In genomic region chr9:124366476-124367220, GRCh38 we compare ENCODE assay signal across 18 cellular contexts. TPM values are rescaled to one million over a fixed set of nuclear protein-coding genes. Genes with fewer than 3 reads are reported as not detected.
DNase-seq lines count a peak whose midpoint lies in the region; ATAC-seq, FAIRE-seq and TF ChIP-seq lines count a peak whose summit lies in the region.
"Had no signal": no experiment of that assay in that cellular context is flagged by ENCODE, and none has a peak within 500 bp of the region (broad histone marks: within the 10 kb centered on the region; RNA-seq: fewer than 3 reads in every experiment).

No MANE protein-coding gene starts in this region.

- no peak for TF ChIP-seq CTCF in HEK293 (tag by site-specific recombination; IDR thresholded peaks at IDR 0.05)
- no peak for TF ChIP-seq CTCF in K562 (IDR thresholded peaks at IDR 0.05 in 2 of 3, conservative IDR thresholded peaks at IDR 0.05 in 1 of 3; ENCODE audit: insufficient read depth in 2 of 3, low read depth in 1 of 3, low read length in 3 of 3)

- no peak for ATAC-seq in CD4-positive, CD25-positive, alpha-beta regulatory T cell (ENCODE audit: low read depth in 2 of 2)
- ATAC-seq in K562 (peak; percentile 32; the same call in 2 of the 3 replicates), GM21723 (IDR thresholded peaks at IDR 0.05; ENCODE audit: unreplicated experiment) (no peak), HG03039 (IDR thresholded peaks at IDR 0.05; ENCODE audit: unreplicated experiment) (no peak)
- ATAC-seq: activated T-cell treated with anti-CD3 and anti-CD28 coated beads, Interleukin-2, amount 50 U/mL, for 72 hours; GM12878 had no signal

- no peak overlapping the region for H3K4ac ChIP-seq in mesenchymal stem cell (ENCODE audit: low read depth in 1 of 2, low read length in 2 of 2)

- no peak overlapping the region for H4K8ac ChIP-seq in mesenchymal stem cell (ENCODE audit: low read length)

- no peak for TF ChIP-seq RAD21 in K562 (CRISPR knock-in tag; conservative IDR thresholded peaks at IDR 0.05 in 1 of 2, IDR thresholded peaks at IDR 0.05 in 1 of 2)

- TF ChIP-seq EP300 in K562 (IDR thresholded peaks at IDR 0.05; ENCODE audit: low read length): no peak

- 65% methylated on average over 10 of the region's 10 CpGs for WGBS in K562 (ENCODE audit: insufficient coverage, low coverage, missing lambda C conversion rate)
- 95% methylated on average over 8 of the region's 10 CpGs for WGBS in mesenchymal stem cell

- no peak overlapping the region for H3K14ac ChIP-seq in mesenchymal stem cell (ENCODE audit: low read length in 2 of 2)

- TF ChIP-seq POLR2A in K562 (conservative IDR thresholded peaks at IDR 0.05) (no peak), H54 (IDR thresholded peaks at IDR 0.05; ENCODE audit: low read depth, low read length) (no peak)

- no peak overlapping the region for H2BK120ac ChIP-seq in mesenchymal stem cell (ENCODE audit: low read depth, low read length)

- peaks cover 32% of the 10 kb centered on the region for H4K20me1 ChIP-seq in K562 (replicated peaks; ENCODE audit: control insufficient read depth, insufficient read depth, low read length)

- POLR2A ChIA-PET in HEK293 (lab: Yijun Ruan, JAX): no interaction called here
- POLR2A ChIA-PET in K562 (lab: Yijun Ruan, JAX): interaction anchor here (0.7 kb wide), 1 partner anchor 161 kb away, joined by 3 read pairs; no protein-coding TSS in a partner anchor

- intact Hi-C loops in K562 (cut with micrococcal nuclease): no loop called here

- no peak overlapping the region for H2BK5ac ChIP-seq in mesenchymal stem cell (ENCODE audit: low read depth, low read length, poor library complexity, severe bottlenecking)

- BruUV-seq in K562 (replicated peaks; lab: Mats Ljungman, UMichigan): no TSS peak

- DNase-seq in CD4-positive, CD25-positive, alpha-beta regulatory T cell: no peak
- DNase-seq in K562 (ENCODE audit: extremely low read depth in 1 of 4, low spot score in 3 of 4) (peak in 1 of 4 experiments; percentile 43), mesenchymal stem cell (peak; percentile 37), H54 (ENCODE audit: insufficient read length, low spot score) (no peak)
- no peak for DNase-seq in activated effector memory CD4-positive, alpha-beta T cell treated with Interleukin-2 at 50 U/mL for 16 hours
- DNase-seq: activated T-cell treated with anti-CD3 and anti-CD28 coated beads, Interleukin-2, amount 50 U/mL, for 72 hours; DND-41; foreskin melanocyte; NCI-H187 treated with DMSO at 0.1 percent for 48 hours; NCI-H526 treated with DMSO at 0.1 percent for 48 hours; nucleus accumbens had no signal

- H3K9me1 ChIP-seq in K562 (ENCODE audit: control insufficient read depth, insufficient read depth, low read length): peaks cover 4% of the 10 kb centered on the region

- H3K9me3 ChIP-seq in CD4-positive, CD25-positive, alpha-beta regulatory T cell (ENCODE audit: control insufficient read depth in 2 of 2, low read length in 2 of 2): no peaks in the 10 kb centered on the region
- no peaks in the 10 kb centered on the region for H3K9me3 ChIP-seq in HEK293 (ENCODE audit: control insufficient read depth, insufficient read depth, low read depth, low read length)
- H3K9me3 ChIP-seq in K562 (replicated peaks; ENCODE audit: control insufficient read depth, insufficient read depth, low read depth, low read length): no peaks in the 10 kb centered on the region
- H3K9me3 ChIP-seq in mesenchymal stem cell (ENCODE audit: control insufficient read depth, low read length): no peaks in the 10 kb centered on the region
- H3K9me3 ChIP-seq: BLaER1 had no signal

- H3K4me2 ChIP-seq in K562 (ENCODE audit: insufficient read depth, low read length) (no peak overlapping the region), mesenchymal stem cell (ENCODE audit: low read length, poor library complexity, severe bottlenecking) (no peak overlapping the region)
- H3K4me2 ChIP-seq: BLaER1 had no signal

- H3K4me3 Mint-ChIP-seq in CD4-positive, CD25-positive, alpha-beta regulatory T cell: no peak overlapping the region
- H3K4me3 Mint-ChIP-seq: activated T-cell treated with anti-CD3 and anti-CD28 coated beads, Interleukin-2, amount 50 U/mL, for 72 hours had no signal

- FAIRE-seq in K562 (lab: Jason Lieb, UNC) (peak; percentile 26), H54 (lab: Jason Lieb, UNC) (no peak)
- FAIRE-seq: GM12878, RCC 7860 had no signal

- H3K18ac ChIP-seq in mesenchymal stem cell (ENCODE audit: low read depth in 1 of 2, low read length in 2 of 2): no peak overlapping the region

- peak overlapping the region; percentile 2 to 72 (median 16) for H3K27ac Mint-ChIP-seq in CD4-positive, CD25-positive, alpha-beta regulatory T cell
- H3K27ac Mint-ChIP-seq: activated T-cell treated with anti-CD3 and anti-CD28 coated beads, Interleukin-2, amount 50 U/mL, for 72 hours had no signal

- no peak overlapping the region for H3K27ac ChIP-seq in CD4-positive, CD25-positive, alpha-beta regulatory T cell (ENCODE audit: insufficient read depth, low read length, poor library complexity, severe bottlenecking)
- H3K27ac ChIP-seq in HEK293 (ENCODE audit: extremely low read depth, low read depth, low read length) (no peak overlapping the region), K562 (ENCODE audit: extremely low read depth, low read depth, low read length) (no peak overlapping the region; the same call in 2 of the 3 replicates), mesenchymal stem cell (ENCODE audit: low read length, poor library complexity, severe bottlenecking) (no peak overlapping the region)
- H3K27ac ChIP-seq: BLaER1, skin epidermis had no signal

- H3K36me3 Mint-ChIP-seq in CD4-positive, CD25-positive, alpha-beta regulatory T cell: peaks cover 23% of the 10 kb centered on the region

- H3K9me3 Mint-ChIP-seq in CD4-positive, CD25-positive, alpha-beta regulatory T cell: no peaks in the 10 kb centered on the region
- H3K9me3 Mint-ChIP-seq: activated T-cell treated with anti-CD3 and anti-CD28 coated beads, Interleukin-2, amount 50 U/mL, for 72 hours had no signal

- in situ Hi-C loops in K562 (cut with MboI): no loop called here

- H4K91ac ChIP-seq in mesenchymal stem cell (ENCODE audit: low read length): no peak overlapping the region

- no peak overlapping the region for H2BK15ac ChIP-seq in mesenchymal stem cell (ENCODE audit: low read depth, poor library complexity, severe bottlenecking)

- CTCF ChIA-PET in HEK293 (lab: Yijun Ruan, JAX) (interaction anchor here (0.8 to 1.0 kb wide), 2 partner anchors 9 to 21 kb away, joined by 3 read pairs; no protein-coding TSS in a partner anchor), K562 (lab: Yijun Ruan, JAX; ENCODE audit: low intra/inter-chr PET ratio) (no interaction called here)

- no peaks in the 10 kb centered on the region for H3K27me3 ChIP-seq in CD4-positive, CD25-positive, alpha-beta regulatory T cell (ENCODE audit: control insufficient read depth, insufficient read depth, low read length)
- H3K27me3 ChIP-seq in K562 (ENCODE audit: control insufficient read depth in 2 of 2, insufficient read depth in 2 of 2, low read length in 2 of 2) (no peaks in the 10 kb centered on the region), mesenchymal stem cell (ENCODE audit: control insufficient read depth in 1 of 2, insufficient read depth in 1 of 2, low read length in 2 of 2) (no peaks in the 10 kb centered on the region)
- H3K27me3 ChIP-seq: BLaER1 had no signal

- H3K4me1 Mint-ChIP-seq in CD4-positive, CD25-positive, alpha-beta regulatory T cell: peaks cover 25 to 60% (median 35%) of the 10 kb centered on the region in 4 donors

- no peak overlapping the region for H2BK12ac ChIP-seq in mesenchymal stem cell (ENCODE audit: low read length in 2 of 2)

- H2AK5ac ChIP-seq in mesenchymal stem cell (ENCODE audit: low read length, severe bottlenecking): no peak overlapping the region

- H3K23ac ChIP-seq in mesenchymal stem cell (ENCODE audit: low read length in 2 of 2): no peak overlapping the region

- peaks cover 31% of the 10 kb centered on the region for H3K79me1 ChIP-seq in mesenchymal stem cell (replicated peaks; ENCODE audit: low read length, poor library complexity, severe bottlenecking)

- H3K36me3 ChIP-seq in CD4-positive, CD25-positive, alpha-beta regulatory T cell (ENCODE audit: control insufficient read depth, insufficient read depth, low read length): peaks cover 4% of the 10 kb centered on the region
- H3K36me3 ChIP-seq in HEK293 (ENCODE audit: control insufficient read depth in 2 of 2, insufficient read depth in 1 of 2, low read length in 2 of 2): peaks cover 0 to 3% of the 10 kb centered on the region in 2 experiments; a peak in 1 of 3 replicates
- peaks cover 42% of the 10 kb centered on the region; the same call in 2 of the 3 replicates for H3K36me3 ChIP-seq in K562 (ENCODE audit: control insufficient read depth, insufficient read depth, low read length)
- H3K36me3 ChIP-seq in mesenchymal stem cell (ENCODE audit: control insufficient read depth in 1 of 2, insufficient read depth in 2 of 2, low read depth in 1 of 2, low read length in 2 of 2): peaks cover 12 to 36% of the 10 kb centered on the region in 2 experiments

- no peaks in the 10 kb centered on the region for H3K27me3 Mint-ChIP-seq in CD4-positive, CD25-positive, alpha-beta regulatory T cell

- H2AFZ ChIP-seq in K562 (ENCODE audit: low read depth, low read length) (no peak overlapping the region), mesenchymal stem cell (ENCODE audit: low read depth, low read length) (no peak overlapping the region)

- H3K79me2 ChIP-seq in K562 (ENCODE audit: control insufficient read depth, insufficient read depth, low read length): peaks cover 96% of the 10 kb centered on the region

- no peak overlapping the region for H3K4me3 ChIP-seq in CD4-positive, CD25-positive, alpha-beta regulatory T cell (ENCODE audit: low read depth, low read length)
- no peak overlapping the region for H3K4me3 ChIP-seq in HEK293 (ENCODE audit: low read depth, low read length)
- no peak overlapping the region for H3K4me3 ChIP-seq in K562
- no peak overlapping the region for H3K4me3 ChIP-seq in mesenchymal stem cell (ENCODE audit: insufficient read depth in 1 of 2, low read depth in 1 of 2, low read length in 2 of 2)
- H3K4me3 ChIP-seq: BLaER1, GM12878, skin epidermis had no signal

- H3K9ac ChIP-seq in K562 (ENCODE audit: insufficient read depth in 1 of 2, low read depth in 2 of 2, low read length in 2 of 2) (no peak overlapping the region), mesenchymal stem cell (ENCODE audit: low read length) (no peak overlapping the region)
- H3K9ac ChIP-seq: BLaER1 had no signal

- no peaks in the 10 kb centered on the region for H3K4me1 ChIP-seq in CD4-positive, CD25-positive, alpha-beta regulatory T cell (ENCODE audit: control insufficient read depth, insufficient read depth, low read length, poor library complexity, severe bottlenecking)
- H3K4me1 ChIP-seq in HEK293 (ENCODE audit: control insufficient read depth, insufficient read depth, low read length) (peaks cover 2% of the 10 kb centered on the region; the same call in 1 of the 2 replicates), K562 (replicated peaks in 1 of 2; ENCODE audit: control insufficient read depth in 2 of 2, insufficient read depth in 2 of 2, low read length in 2 of 2) (peaks cover 0 to 25% of the 10 kb centered on the region in 2 experiments; a peak in 4 of 5 replicates), mesenchymal stem cell (ENCODE audit: control insufficient read depth, insufficient read depth, low read depth, low read length) (peaks cover 6% of the 10 kb centered on the region)
- H3K4me1 ChIP-seq: BLaER1 had no signal

RNA-seq across cellular contexts. Expression of gene PSMB7, which starts 48.6 kb away (rescaled TPM):
- 84.2 TPM for total RNA-seq in CD4-positive, CD25-positive, alpha-beta regulatory T cell
- polyA plus RNA-seq in CD4-positive, CD25-positive, alpha-beta regulatory T cell: 100 to 1,000 TPM; 181 to 225 (median 198) TPM
- 105 and 110 TPM in 2 replicates for total RNA-seq in K562 (2011; cell fraction: chromatin; rRNA removed; ENCODE audit: low replicate concordance)
- 103 and 112 TPM in 2 replicates for total RNA-seq in K562 (2011; cell fraction: nucleolus; rRNA removed)
- total RNA-seq in K562 (2011; cell fraction: nucleoplasm; rRNA removed): 100 and 107 TPM in 2 replicates
- 364 and 393 TPM in 2 replicates for total RNA-seq in K562 (2014; rRNA removed)
- 404 and 414 TPM in 2 replicates for total RNA-seq in K562 (2014; rRNA removed; fragmentation: Illumina TruSeq; extraction: Trizol)
- 327 and 358 TPM in 2 replicates for total RNA-seq in K562 (2015; rRNA removed; fragmentation: Illumina TruSeq; extraction: Trizol)
- 321 and 326 TPM in 2 replicates for total RNA-seq in K562 (2021)
- 544 and 662 TPM in 2 replicates for polyA plus RNA-seq in K562 (2011; rRNA removed)
- 461 and 577 TPM in 2 replicates for polyA plus RNA-seq in K562 (2011; cell fraction: cytosol; rRNA removed)
- polyA plus RNA-seq in K562 (2011; cell fraction: nucleus; rRNA removed): 113 and 195 TPM in 2 replicates
- 238 and 428 TPM in 2 replicates for polyA plus RNA-seq in K562 (2012)
- polyA plus RNA-seq in K562 (2014; fragmentation: Illumina TruSeq; extraction: Trizol): 368 and 407 TPM in 2 replicates
- polyA plus RNA-seq in K562 (2014; fragmentation: Nextera tagmentation; extraction: Ambion mirVana): 100 to 1,000 TPM; 940 to 978 TPM
- 429 and 463 TPM in 2 replicates for polyA plus RNA-seq in K562 (2014; rRNA removed)
- polyA minus RNA-seq in K562 (2011; rRNA and poly(A)+ RNA removed): 408 and 504 TPM in 2 replicates
- 113 and 154 TPM in 2 replicates for polyA minus RNA-seq in K562 (2011; cell fraction: cytosol; rRNA and poly(A)+ RNA removed)
- 48.2 and 82.0 TPM in 2 replicates for polyA minus RNA-seq in K562 (2011; cell fraction: nucleus; rRNA and poly(A)+ RNA removed)
- 179 TPM for polyA plus RNA-seq in mesenchymal stem cell (2013, experiment 1 of 2)
- polyA plus RNA-seq in mesenchymal stem cell (2013, experiment 2 of 2): 183 TPM
